Comparison of ENCODE assay signal across 8 cellular contexts in genomic region chr6:112253842-112254816, GRCh38. TPM values are rescaled to one million over a fixed set of nuclear protein-coding genes. Genes with fewer than 3 reads are reported as not detected.
DNase-seq lines count a peak whose midpoint lies in the region; ATAC-seq, FAIRE-seq and TF ChIP-seq lines count a peak whose summit lies in the region.

Gene LAMA4, minus strand, starts transcription at chr6:112254567. Its CDS starts 417 bp downstream, at chr6:112254150.

- H3K27ac ChIP-seq in neuronal stem cell (replicated peaks; ENCODE audit: low read length) = no peak within 1 kb of the TSS

- H2BK12ac ChIP-seq in neuronal stem cell (ENCODE audit: low read length) = peak within 1 kb of the TSS; percentile 24

- intact Hi-C loops in Right ventricle myocardium inferior (cut with DNase I) = loop anchor here (1.0 to 5.0 kb wide), 4 partner anchors 29 to 73 kb away; no protein-coding TSS in a partner anchor

- peaks cover 6 to 21% of the 10 kb centered on the region in 2 donors for H3K4me1 ChIP-seq in neuronal stem cell (ENCODE audit: control insufficient read depth in 2 of 2, insufficient read depth in 1 of 2, low read depth in 1 of 2, low read length in 2 of 2)

- peaks cover 9% of the 10 kb centered on the region for H3K4me1 Mint-ChIP-seq in activated naive CD8-positive, alpha-beta T cell treated with anti-CD3 and anti-CD28 coated beads, Interleukin-2, amount 50 U/mL, for 24 hours

- no CpG with 5 or more reads among the region's 52 CpGs for whole genome bisulfite sequencing in neuronal stem cell (ENCODE audit: extremely low coverage in 2 of 2, insufficient read length in 2 of 2, insufficient replicate concordance in 1 of 2), 2 donors

- H3K4me3 ChIP-seq in neuronal stem cell (ENCODE audit: low read length in 2 of 2) = peak within 1 kb of the TSS; percentile 52 to 80

- peak within 1 kb of the TSS; percentile 75 for H3K4me3 Mint-ChIP-seq in activated naive CD8-positive, alpha-beta T cell treated with anti-CD3 and anti-CD28 coated beads, Interleukin-2, amount 50 U/mL, for 24 hours

- H3K4ac ChIP-seq in neuronal stem cell (ENCODE audit: low read length) = no peak within 1 kb of the TSS

- ATAC-seq in activated naive CD8-positive, alpha-beta T cell treated with anti-CD3 and anti-CD28 coated beads, Interleukin-2, amount 50 U/mL, for 24 hours = peak; percentile 67
- ATAC-seq in Right ventricle myocardium inferior = peak; percentile 69

- peak within 1 kb of the TSS; percentile 96 for H3K4me2 ChIP-seq in neuronal stem cell (ENCODE audit: insufficient read depth, low read length, poor library complexity, severe bottlenecking)

- no peaks in the 10 kb centered on the region for H3K9me3 Mint-ChIP-seq in activated naive CD8-positive, alpha-beta T cell treated with anti-CD3 and anti-CD28 coated beads, Interleukin-2, amount 50 U/mL, for 24 hours

- no peaks in the 10 kb centered on the region for H3K36me3 ChIP-seq in neuronal stem cell (replicated peaks in 1 of 2; ENCODE audit: control insufficient read depth in 2 of 2, insufficient read depth in 2 of 2, low read length in 2 of 2)

- TF ChIP-seq CTCF in GM13976 (IDR thresholded peaks at IDR 0.05; ENCODE audit: borderline replicate concordance, control extremely low read depth, extremely low read depth, insufficient read depth, missing control alignments) = no peak
- no peak for TF ChIP-seq CTCF in D721Med (IDR thresholded peaks at IDR 0.05; ENCODE audit: insufficient read depth, missing control alignments)

- H3K27ac Mint-ChIP-seq in activated naive CD8-positive, alpha-beta T cell treated with anti-CD3 and anti-CD28 coated beads, Interleukin-2, amount 50 U/mL, for 24 hours = no peak within 1 kb of the TSS

- no peak within 1 kb of the TSS for H4K8ac ChIP-seq in neuronal stem cell (ENCODE audit: low read depth, low read length)

- FAIRE-seq in D721Med (lab: Jason Lieb, UNC) = no peak

- no peaks in the 10 kb centered on the region for H3K79me1 ChIP-seq in neuronal stem cell (ENCODE audit: low read depth, low read length)

- peak within 1 kb of the TSS; percentile 85 for H3K18ac ChIP-seq in neuronal stem cell (ENCODE audit: low read length)

- no peaks in the 10 kb centered on the region for H3K36me3 Mint-ChIP-seq in activated naive CD8-positive, alpha-beta T cell treated with anti-CD3 and anti-CD28 coated beads, Interleukin-2, amount 50 U/mL, for 24 hours (ENCODE audit: low read depth)

- H3K9me3 ChIP-seq in neuronal stem cell (replicated peaks in 1 of 2; ENCODE audit: control insufficient read depth in 2 of 2, insufficient read depth in 1 of 2, low read depth in 1 of 2, low read length in 2 of 2) = peaks cover 0 to 3% of the 10 kb centered on the region in 2 donors

- no peak within 1 kb of the TSS for H4K91ac ChIP-seq in neuronal stem cell (ENCODE audit: low read depth, low read length, poor library complexity)

- no peak within 1 kb of the TSS for H2AK5ac ChIP-seq in neuronal stem cell (ENCODE audit: low read depth, low read length)

- H2BK15ac ChIP-seq in neuronal stem cell (ENCODE audit: low read length) = peak within 1 kb of the TSS; percentile 69

- in situ Hi-C loops in GM13976 (cut with MboI; ENCODE audit: low sequenced_read_pairs, unreplicated experiment) = no loop called here

- peak within 1 kb of the TSS; percentile 71 for H3K9ac ChIP-seq in neuronal stem cell (ENCODE audit: low read depth, low read length, poor library complexity)

- peak within 1 kb of the TSS; percentile 99 for H2AFZ ChIP-seq in neuronal stem cell (ENCODE audit: low read length)

- peak within 1 kb of the TSS; percentile 31 for H3K23ac ChIP-seq in neuronal stem cell (ENCODE audit: low read depth, low read length, poor library complexity)

- H2BK120ac ChIP-seq in neuronal stem cell (ENCODE audit: low read depth, low read length) = no peak within 1 kb of the TSS

- H3K27me3 ChIP-seq in neuronal stem cell (ENCODE audit: control insufficient read depth in 3 of 3, insufficient read depth in 3 of 3, low read depth in 1 of 3, low read length in 3 of 3) = peaks cover 0 to 9% (median 0%) of the 10 kb centered on the region in 3 experiments

- H2BK5ac ChIP-seq in neuronal stem cell (ENCODE audit: low read length) = no peak within 1 kb of the TSS

- peak within 1 kb of the TSS; percentile 82 for H3K14ac ChIP-seq in neuronal stem cell (ENCODE audit: low read length)

- peaks cover 42% of the 10 kb centered on the region for H3K27me3 Mint-ChIP-seq in activated naive CD8-positive, alpha-beta T cell treated with anti-CD3 and anti-CD28 coated beads, Interleukin-2, amount 50 U/mL, for 24 hours

- DNase-seq in GM13976 (ENCODE audit: low spot score) (peak; percentile 41), NCI-H128 (lab: John Stamatoyannopoulos, UW; ENCODE audit: unreplicated experiment) (peak; percentile 9), Right ventricle myocardium inferior (ENCODE audit: missing footprints) (peak; percentile 85), neuronal stem cell (ENCODE audit: low spot score) (peak; percentile 32), T1000 (lab: John Stamatoyannopoulos, UW) (no peak), D721Med (ENCODE audit: insufficient read length, low spot score) (no peak)
- peak; percentile 15 for DNase-seq in activated naive CD8-positive, alpha-beta T cell treated with anti-CD3 and anti-CD28 coated beads, Interleukin-2, amount 50 U/mL, for 24 hours
- DNase-seq in activated CD4-positive, CD25-positive, alpha-beta regulatory T cell (lab: John Stamatoyannopoulos, UW) = no peak

RNA-seq across cellular contexts. Expression of gene LAMA4, which starts in this region (rescaled TPM):
- 83.0 TPM for total RNA-seq in Right ventricle myocardium inferior
- 1.6 TPM for polyA plus RNA-seq in neuronal stem cell (2013, experiment 1 of 2)
- polyA plus RNA-seq in neuronal stem cell (2013, experiment 2 of 2) = 1.4 TPM

Comparison
In these comparisons a context has a peak if more than half of its experiments do, and no peak if none do; other contexts are left out.
1. DNase-seq: peak in GM13976 (single experiment), NCI-H128 (single experiment), activated naive CD8-positive, alpha-beta T cell treated with anti-CD3 and anti-CD28 coated beads, Interleukin-2, amount 50 U/mL, for 24 hours (single experiment), Right ventricle myocardium inferior (single experiment) and neuronal stem cell (single experiment); none in activated CD4-positive, CD25-positive, alpha-beta regulatory T cell (0 of 4), T1000 (single experiment) and D721Med (single experiment).